In genomic region chr19:47019431-47020041, GRCh38 we compare ENCODE assay signal across 1 cellular context.
TF ChIP-seq lines count a peak whose summit lies in the region.

A gene with protein sequence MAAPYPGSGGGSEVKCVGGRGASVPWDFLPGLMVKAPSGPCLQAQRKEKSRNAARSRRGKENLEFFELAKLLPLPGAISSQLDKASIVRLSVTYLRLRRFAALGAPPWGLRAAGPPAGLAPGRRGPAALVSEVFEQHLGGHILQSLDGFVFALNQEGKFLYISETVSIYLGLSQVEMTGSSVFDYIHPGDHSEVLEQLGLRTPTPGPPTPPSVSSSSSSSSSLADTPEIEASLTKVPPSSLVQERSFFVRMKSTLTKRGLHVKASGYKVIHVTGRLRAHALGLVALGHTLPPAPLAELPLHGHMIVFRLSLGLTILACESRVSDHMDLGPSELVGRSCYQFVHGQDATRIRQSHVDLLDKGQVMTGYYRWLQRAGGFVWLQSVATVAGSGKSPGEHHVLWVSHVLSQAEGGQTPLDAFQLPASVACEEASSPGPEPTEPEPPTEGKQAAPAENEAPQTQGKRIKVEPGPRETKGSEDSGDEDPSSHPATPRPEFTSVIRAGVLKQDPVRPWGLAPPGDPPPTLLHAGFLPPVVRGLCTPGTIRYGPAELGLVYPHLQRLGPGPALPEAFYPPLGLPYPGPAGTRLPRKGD (plus strand): TSS chr19:47019837. CDS start chr19:47021048, 1,211 bp downstream.

TF ChIP-seq in HEK293, 187 proteins besides CTCF, POLR2A, EP300 and RAD21 (continued from another document):
- TF ChIP-seq ZNF777 (tag by site-specific recombination; IDR thresholded peaks at IDR 0.05; ENCODE audit: borderline replicate concordance), result peak; percentile 63; the same call in 1 of the 2 replicates
- TF ChIP-seq SP7 (tag by site-specific recombination; IDR thresholded peaks at IDR 0.05), result 0 out of 2 replicates have a peak, but pooled peaks have one; percentile 21
- TF ChIP-seq ZNF398 (tag by site-specific recombination; IDR thresholded peaks at IDR 0.05), result peak; percentile 46
- peak; percentile 82 for TF ChIP-seq GLIS2 (tag by site-specific recombination; IDR thresholded peaks at IDR 0.05)
- TF ChIP-seq SP3 (tag by site-specific recombination; IDR thresholded peaks at IDR 0.05), result peak; percentile 80
- no peak for TF ChIP-seq ZNF521 (tag by site-specific recombination; IDR thresholded peaks at IDR 0.05)
- peak; percentile 76 for TF ChIP-seq KLF1 (tag by site-specific recombination; IDR thresholded peaks at IDR 0.05)
- TF ChIP-seq, protein P1, sequence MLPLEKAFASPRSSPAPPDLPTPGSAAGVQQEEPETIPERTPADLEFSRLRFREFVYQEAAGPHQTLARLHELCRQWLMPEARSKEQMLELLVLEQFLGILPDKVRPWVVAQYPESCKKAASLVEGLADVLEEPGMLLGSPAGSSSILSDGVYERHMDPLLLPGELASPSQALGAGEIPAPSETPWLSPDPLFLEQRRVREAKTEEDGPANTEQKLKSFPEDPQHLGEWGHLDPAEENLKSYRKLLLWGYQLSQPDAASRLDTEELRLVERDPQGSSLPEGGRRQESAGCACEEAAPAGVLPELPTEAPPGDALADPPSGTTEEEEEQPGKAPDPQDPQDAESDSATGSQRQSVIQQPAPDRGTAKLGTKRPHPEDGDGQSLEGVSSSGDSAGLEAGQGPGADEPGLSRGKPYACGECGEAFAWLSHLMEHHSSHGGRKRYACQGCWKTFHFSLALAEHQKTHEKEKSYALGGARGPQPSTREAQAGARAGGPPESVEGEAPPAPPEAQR (tag by site-specific recombination; IDR thresholded peaks at IDR 0.05), result no peak
- no peak for TF ChIP-seq ZNF362 (tag by site-specific recombination; IDR thresholded peaks at IDR 0.05)
- TF ChIP-seq KLF8 (tag by site-specific recombination; IDR thresholded peaks at IDR 0.05), result peak; percentile 74; the same call in 1 of the 2 replicates
- no peak for TF ChIP-seq ZNF133 (tag by site-specific recombination; IDR thresholded peaks at IDR 0.05)
- TF ChIP-seq GLIS1 (tag by site-specific recombination; IDR thresholded peaks at IDR 0.05), result peak; percentile 87
- TF ChIP-seq, protein P2, sequence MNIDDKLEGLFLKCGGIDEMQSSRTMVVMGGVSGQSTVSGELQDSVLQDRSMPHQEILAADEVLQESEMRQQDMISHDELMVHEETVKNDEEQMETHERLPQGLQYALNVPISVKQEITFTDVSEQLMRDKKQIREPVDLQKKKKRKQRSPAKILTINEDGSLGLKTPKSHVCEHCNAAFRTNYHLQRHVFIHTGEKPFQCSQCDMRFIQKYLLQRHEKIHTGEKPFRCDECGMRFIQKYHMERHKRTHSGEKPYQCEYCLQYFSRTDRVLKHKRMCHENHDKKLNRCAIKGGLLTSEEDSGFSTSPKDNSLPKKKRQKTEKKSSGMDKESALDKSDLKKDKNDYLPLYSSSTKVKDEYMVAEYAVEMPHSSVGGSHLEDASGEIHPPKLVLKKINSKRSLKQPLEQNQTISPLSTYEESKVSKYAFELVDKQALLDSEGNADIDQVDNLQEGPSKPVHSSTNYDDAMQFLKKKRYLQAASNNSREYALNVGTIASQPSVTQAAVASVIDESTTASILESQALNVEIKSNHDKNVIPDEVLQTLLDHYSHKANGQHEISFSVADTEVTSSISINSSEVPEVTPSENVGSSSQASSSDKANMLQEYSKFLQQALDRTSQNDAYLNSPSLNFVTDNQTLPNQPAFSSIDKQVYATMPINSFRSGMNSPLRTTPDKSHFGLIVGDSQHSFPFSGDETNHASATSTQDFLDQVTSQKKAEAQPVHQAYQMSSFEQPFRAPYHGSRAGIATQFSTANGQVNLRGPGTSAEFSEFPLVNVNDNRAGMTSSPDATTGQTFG (tag by site-specific recombination; IDR thresholded peaks at IDR 0.05; ENCODE audit: borderline replicate concordance), result no peak
- peak; percentile 33; the same call in 1 of the 2 replicates for TF ChIP-seq PRDM10 (tag by site-specific recombination; IDR thresholded peaks at IDR 0.05)
